Comparison of ENCODE assay signal across 1 cellular context in the genomic region with DNA sequence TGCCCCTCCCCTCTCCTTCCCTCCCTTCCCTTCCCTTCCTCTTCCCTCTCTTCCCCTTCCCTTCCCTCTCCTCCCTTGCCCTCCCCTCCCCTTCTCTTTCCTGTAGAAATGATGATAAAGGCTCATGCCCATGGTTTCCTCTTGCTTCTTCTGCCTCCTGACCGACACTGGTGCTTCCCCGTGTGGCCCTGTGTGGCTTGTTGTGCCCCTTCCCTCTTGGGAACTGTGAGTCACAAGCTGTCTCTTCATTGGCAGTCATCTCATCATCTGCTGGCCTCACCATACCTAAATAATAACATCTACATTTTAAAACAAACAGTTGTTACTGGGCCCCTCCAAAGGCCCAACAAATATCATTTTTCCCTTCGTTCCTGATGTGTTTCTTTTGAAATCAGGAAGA.
TF ChIP-seq lines count a peak whose summit lies in the region.

No MANE protein-coding gene starts in this region.

TF ChIP-seq in GM12878, 131 proteins besides CTCF, POLR2A, EP300 and RAD21:
- TF ChIP-seq EED (IDR thresholded peaks at IDR 0.05; ENCODE audit: low read depth) (no peak), JUND (IDR thresholded peaks at IDR 0.05; ENCODE audit: low read depth, low read length) (no peak), ZSCAN29 (IDR thresholded peaks at IDR 0.05) (no peak), MYB (IDR thresholded peaks at IDR 0.05; ENCODE audit: borderline replicate concordance, low read depth, low read length) (no peak), NBN (IDR thresholded peaks at IDR 0.05) (no peak), TAF1 (IDR thresholded peaks at IDR 0.05; ENCODE audit: borderline replicate concordance, low read depth, low read length) (no peak), NR2C1 (IDR thresholded peaks at IDR 0.05) (no peak), SRF (IDR thresholded peaks at IDR 0.05; ENCODE audit: low read depth in 2 of 2, low read length in 2 of 2) (no peak), NFIC (IDR thresholded peaks at IDR 0.05; ENCODE audit: low read depth, low read length) (no peak), RCOR1 (conservative IDR thresholded peaks at IDR 0.05; ENCODE audit: low read depth, low read length) (no peak), SIX5 (IDR thresholded peaks at IDR 0.05; ENCODE audit: low read depth, low read length, severe bottlenecking) (no peak), CBFB (IDR thresholded peaks at IDR 0.05; ENCODE audit: low read depth) (no peak), TBL1XR1 (IDR thresholded peaks at IDR 0.05; ENCODE audit: low read depth, low read length) (no peak), GATAD2B (conservative IDR thresholded peaks at IDR 0.05; ENCODE audit: low read depth) (no peak), STAT1 (conservative IDR thresholded peaks at IDR 0.05) (no peak), CBX5 (IDR thresholded peaks at IDR 0.05; ENCODE audit: low read depth) (no peak)
- TF ChIP-seq, protein P1, sequence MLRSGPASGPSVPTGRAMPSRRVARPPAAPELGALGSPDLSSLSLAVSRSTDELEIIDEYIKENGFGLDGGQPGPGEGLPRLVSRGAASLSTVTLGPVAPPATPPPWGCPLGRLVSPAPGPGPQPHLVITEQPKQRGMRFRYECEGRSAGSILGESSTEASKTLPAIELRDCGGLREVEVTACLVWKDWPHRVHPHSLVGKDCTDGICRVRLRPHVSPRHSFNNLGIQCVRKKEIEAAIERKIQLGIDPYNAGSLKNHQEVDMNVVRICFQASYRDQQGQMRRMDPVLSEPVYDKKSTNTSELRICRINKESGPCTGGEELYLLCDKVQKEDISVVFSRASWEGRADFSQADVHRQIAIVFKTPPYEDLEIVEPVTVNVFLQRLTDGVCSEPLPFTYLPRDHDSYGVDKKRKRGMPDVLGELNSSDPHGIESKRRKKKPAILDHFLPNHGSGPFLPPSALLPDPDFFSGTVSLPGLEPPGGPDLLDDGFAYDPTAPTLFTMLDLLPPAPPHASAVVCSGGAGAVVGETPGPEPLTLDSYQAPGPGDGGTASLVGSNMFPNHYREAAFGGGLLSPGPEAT (IDR thresholded peaks at IDR 0.05; ENCODE audit: low read depth): no peak
- TF ChIP-seq, protein P2, sequence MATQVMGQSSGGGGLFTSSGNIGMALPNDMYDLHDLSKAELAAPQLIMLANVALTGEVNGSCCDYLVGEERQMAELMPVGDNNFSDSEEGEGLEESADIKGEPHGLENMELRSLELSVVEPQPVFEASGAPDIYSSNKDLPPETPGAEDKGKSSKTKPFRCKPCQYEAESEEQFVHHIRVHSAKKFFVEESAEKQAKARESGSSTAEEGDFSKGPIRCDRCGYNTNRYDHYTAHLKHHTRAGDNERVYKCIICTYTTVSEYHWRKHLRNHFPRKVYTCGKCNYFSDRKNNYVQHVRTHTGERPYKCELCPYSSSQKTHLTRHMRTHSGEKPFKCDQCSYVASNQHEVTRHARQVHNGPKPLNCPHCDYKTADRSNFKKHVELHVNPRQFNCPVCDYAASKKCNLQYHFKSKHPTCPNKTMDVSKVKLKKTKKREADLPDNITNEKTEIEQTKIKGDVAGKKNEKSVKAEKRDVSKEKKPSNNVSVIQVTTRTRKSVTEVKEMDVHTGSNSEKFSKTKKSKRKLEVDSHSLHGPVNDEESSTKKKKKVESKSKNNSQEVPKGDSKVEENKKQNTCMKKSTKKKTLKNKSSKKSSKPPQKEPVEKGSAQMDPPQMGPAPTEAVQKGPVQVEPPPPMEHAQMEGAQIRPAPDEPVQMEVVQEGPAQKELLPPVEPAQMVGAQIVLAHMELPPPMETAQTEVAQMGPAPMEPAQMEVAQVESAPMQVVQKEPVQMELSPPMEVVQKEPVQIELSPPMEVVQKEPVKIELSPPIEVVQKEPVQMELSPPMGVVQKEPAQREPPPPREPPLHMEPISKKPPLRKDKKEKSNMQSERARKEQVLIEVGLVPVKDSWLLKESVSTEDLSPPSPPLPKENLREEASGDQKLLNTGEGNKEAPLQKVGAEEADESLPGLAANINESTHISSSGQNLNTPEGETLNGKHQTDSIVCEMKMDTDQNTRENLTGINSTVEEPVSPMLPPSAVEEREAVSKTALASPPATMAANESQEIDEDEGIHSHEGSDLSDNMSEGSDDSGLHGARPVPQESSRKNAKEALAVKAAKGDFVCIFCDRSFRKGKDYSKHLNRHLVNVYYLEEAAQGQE (IDR thresholded peaks at IDR 0.05; ENCODE audit: low read depth, low read length): no peak
- TF ChIP-seq, protein P3, sequence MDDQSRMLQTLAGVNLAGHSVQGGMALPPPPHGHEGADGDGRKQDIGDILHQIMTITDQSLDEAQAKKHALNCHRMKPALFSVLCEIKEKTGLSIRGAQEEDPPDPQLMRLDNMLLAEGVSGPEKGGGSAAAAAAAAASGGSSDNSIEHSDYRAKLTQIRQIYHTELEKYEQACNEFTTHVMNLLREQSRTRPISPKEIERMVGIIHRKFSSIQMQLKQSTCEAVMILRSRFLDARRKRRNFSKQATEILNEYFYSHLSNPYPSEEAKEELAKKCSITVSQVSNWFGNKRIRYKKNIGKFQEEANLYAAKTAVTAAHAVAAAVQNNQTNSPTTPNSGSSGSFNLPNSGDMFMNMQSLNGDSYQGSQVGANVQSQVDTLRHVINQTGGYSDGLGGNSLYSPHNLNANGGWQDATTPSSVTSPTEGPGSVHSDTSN (IDR thresholded peaks at IDR 0.05; ENCODE audit: insufficient replicate concordance, low read depth, low read length): no peak
